8 cellular contexts compared by ENCODE assay signal in genomic region chr7:100602889-100603696, GRCh38. TPM values are rescaled to one million over a fixed set of nuclear protein-coding genes. Genes with fewer than 3 reads are reported as not detected.
DNase-seq lines count a peak whose midpoint lies in the region; ATAC-seq and TF ChIP-seq lines count a peak whose summit lies in the region.

No MANE protein-coding gene starts in this region.

- no peak for TF ChIP-seq CTCF in thoracic aorta (IDR thresholded peaks at IDR 0.05)

- peak overlapping the region; percentile 92 to 94 for H3K27ac ChIP-seq in thoracic aorta

- H3K27me3 ChIP-seq in thoracic aorta (replicated peaks; ENCODE audit: insufficient read depth) = no peaks in the 10 kb centered on the region

- H3K9me3 ChIP-seq in thoracic aorta = no peaks in the 10 kb centered on the region

- H3K4me1 Mint-ChIP-seq in T-helper 1 cell treated with Interleukin-12 subunit alpha and Interleukin-12 subunit beta and Interleukin-4 antibody, amounts not matched to agents 30 μg/mL and 1 μg/mL, for 36 hours (ENCODE audit: low read depth) = peaks cover 10% of the 10 kb centered on the region
- peaks cover 20% of the 10 kb centered on the region for H3K4me1 Mint-ChIP-seq in activated naive CD8-positive, alpha-beta T cell treated with anti-CD3 and anti-CD28 coated beads, Interleukin-2, amount 50 U/mL, for 24 hours

- H3K36me3 ChIP-seq in thoracic aorta = no peaks in the 10 kb centered on the region

- peaks cover 11 to 31% of the 10 kb centered on the region in 2 donors for H3K4me1 ChIP-seq in thoracic aorta (ENCODE audit: control insufficient read depth in 1 of 2, low read depth in 2 of 2)

- no peak overlapping the region for H3K27ac Mint-ChIP-seq in T-helper 1 cell treated with Interleukin-12 subunit alpha and Interleukin-12 subunit beta and Interleukin-4 antibody, amounts not matched to agents 30 μg/mL and 1 μg/mL, for 36 hours
- H3K27ac Mint-ChIP-seq in activated naive CD8-positive, alpha-beta T cell treated with anti-CD3 and anti-CD28 coated beads, Interleukin-2, amount 50 U/mL, for 24 hours = no peak overlapping the region

- DNase-seq in T-helper 1 cell (no peak), iPS-NIHi11 (ENCODE audit: low spot score) (peak; percentile 76), thoracic aorta (ENCODE audit: low spot score) (no peak), globus pallidus (ENCODE audit: low spot score) (no peak), NCI-H1694 (lab: John Stamatoyannopoulos, UW) (no peak)
- no peak for DNase-seq in activated naive CD8-positive, alpha-beta T cell treated with anti-CD3 and anti-CD28 coated beads, Interleukin-2, amount 50 U/mL, for 24 hours
- no peak for DNase-seq in stimulated activated naive CD4-positive, alpha-beta T cell treated with Interleukin-2 at 50 U/mL for 16 hours (lab: John Stamatoyannopoulos, UW)

- H3K4me3 Mint-ChIP-seq in T-helper 1 cell treated with Interleukin-12 subunit alpha and Interleukin-12 subunit beta and Interleukin-4 antibody, amounts not matched to agents 30 μg/mL and 1 μg/mL, for 36 hours = peak overlapping the region; percentile 77
- H3K4me3 Mint-ChIP-seq in activated naive CD8-positive, alpha-beta T cell treated with anti-CD3 and anti-CD28 coated beads, Interleukin-2, amount 50 U/mL, for 24 hours = peak overlapping the region; percentile 76

- H3K9me3 Mint-ChIP-seq in T-helper 1 cell treated with Interleukin-12 subunit alpha and Interleukin-12 subunit beta and Interleukin-4 antibody, amounts not matched to agents 30 μg/mL and 1 μg/mL, for 36 hours = no peaks in the 10 kb centered on the region
- no peaks in the 10 kb centered on the region for H3K9me3 Mint-ChIP-seq in activated naive CD8-positive, alpha-beta T cell treated with anti-CD3 and anti-CD28 coated beads, Interleukin-2, amount 50 U/mL, for 24 hours

- no peaks in the 10 kb centered on the region for H3K36me3 Mint-ChIP-seq in T-helper 1 cell treated with Interleukin-12 subunit alpha and Interleukin-12 subunit beta and Interleukin-4 antibody, amounts not matched to agents 30 μg/mL and 1 μg/mL, for 36 hours (ENCODE audit: low read depth)
- no peaks in the 10 kb centered on the region for H3K36me3 Mint-ChIP-seq in activated naive CD8-positive, alpha-beta T cell treated with anti-CD3 and anti-CD28 coated beads, Interleukin-2, amount 50 U/mL, for 24 hours (ENCODE audit: low read depth)

- peaks cover 14% of the 10 kb centered on the region for H3K27me3 Mint-ChIP-seq in T-helper 1 cell treated with Interleukin-12 subunit alpha and Interleukin-12 subunit beta and Interleukin-4 antibody, amounts not matched to agents 30 μg/mL and 1 μg/mL, for 36 hours (ENCODE audit: low read depth)
- H3K27me3 Mint-ChIP-seq in activated naive CD8-positive, alpha-beta T cell treated with anti-CD3 and anti-CD28 coated beads, Interleukin-2, amount 50 U/mL, for 24 hours = peaks cover 5% of the 10 kb centered on the region

- no peak for ATAC-seq in activated naive CD8-positive, alpha-beta T cell treated with anti-CD3 and anti-CD28 coated beads, Interleukin-2, amount 50 U/mL, for 24 hours
- no peak for ATAC-seq in thoracic aorta (ENCODE audit: insufficient number of reproducible peaks, low FRiP score, low read depth)

- peak overlapping the region; percentile 96 for H3K4me3 ChIP-seq in thoracic aorta

RNA-seq across cellular contexts. Expression of gene PCOLCE, which starts 0.9 kb away (rescaled TPM):
- total RNA-seq in thoracic aorta = 100 to 1,000 TPM; 130 to 140 TPM

RNA-seq across cellular contexts. Expression of gene MOSPD3, which starts 9.2 kb away (rescaled TPM):
- total RNA-seq in thoracic aorta = 10 to 100 TPM in 1 of 2 donors, 1 to 10 TPM in 1; 9.2 to 29.6 TPM

RNA-seq across cellular contexts. Expression of gene FBXO24, which starts 17.0 kb away (rescaled TPM):
- total RNA-seq in thoracic aorta = not detected

RNA-seq across cellular contexts. Expression of gene LRCH4, which starts 17.2 kb away (rescaled TPM):
- 100 to 1,000 TPM in 1 of 2 donors, 10 to 100 TPM in 1; 99.8 to 131 TPM for total RNA-seq in thoracic aorta

RNA-seq across cellular contexts. Expression of gene SAP25, which starts 29.4 kb away (rescaled TPM):
- total RNA-seq in thoracic aorta = 1 to 10 TPM in 1 of 2 donors, under 1 TPM in 1; 0.81 to 1.1 TPM
